10 cellular contexts compared by ENCODE assay signal in genomic region chr9:125125523-125125922, GRCh38. TPM values are rescaled to one million over a fixed set of nuclear protein-coding genes. Genes with fewer than 3 reads are reported as not detected.
DNase-seq lines count a peak whose midpoint lies in the region; ATAC-seq, FAIRE-seq and TF ChIP-seq lines count a peak whose summit lies in the region.
"Had no signal": no experiment of that assay in that cellular context is flagged by ENCODE, and none has a peak within 500 bp of the region (broad histone marks: within the 10 kb centered on the region; RNA-seq: fewer than 3 reads in every experiment).

No MANE protein-coding gene starts in this region.

- DNase-seq in CD8-positive, alpha-beta memory T cell = no peak
- DNase-seq in Peyer's patch (no peak), dorsolateral prefrontal cortex (no peak), sigmoid colon (no peak), urothelium cell line (ENCODE audit: low spot score) (no peak), NCI-H2227 treated with DMSO at 0.1 percent for 48 hours (lab: John Stamatoyannopoulos, UW) (no peak), NCI-H524 treated with DMSO at 0.1 percent for 48 hours (lab: John Stamatoyannopoulos, UW) (no peak)
- DNase-seq: NCI-H1105 treated with DMSO at 0.1 percent for 48 hours had no signal

- no peak for FAIRE-seq in urothelium cell line (lab: Jason Lieb, UNC)
- FAIRE-seq: TTC549 had no signal

- H3K27ac ChIP-seq in CD8-positive, alpha-beta memory T cell (ENCODE audit: low read depth, low read length) = no peak overlapping the region
- peak overlapping the region in 3 of 4 donors; percentile 12 to 40 (median 17) for H3K27ac ChIP-seq in Peyer's patch
- peak overlapping the region in 30 of 59 donors; percentile 2 to 78 (median 40) for H3K27ac ChIP-seq in dorsolateral prefrontal cortex
- peak overlapping the region; percentile 6 to 65 (median 60) for H3K27ac ChIP-seq in sigmoid colon

- intact Hi-C loops in dorsolateral prefrontal cortex (cut with DNase I) = no loop called here
- intact Hi-C loops in sigmoid colon (cut with DNase I) = no loop called here

- H3K9me3 ChIP-seq in CD8-positive, alpha-beta memory T cell (ENCODE audit: low read length) = no peaks in the 10 kb centered on the region
- no peaks in the 10 kb centered on the region for H3K9me3 ChIP-seq in Peyer's patch
- H3K9me3 ChIP-seq in sigmoid colon = no peaks in the 10 kb centered on the region

- TF ChIP-seq EP300 in sigmoid colon (IDR thresholded peaks at IDR 0.05) = no peak

- no peak overlapping the region for H3K4me3 ChIP-seq in CD8-positive, alpha-beta memory T cell (ENCODE audit: low read length)
- H3K4me3 ChIP-seq in Peyer's patch = no peak overlapping the region
- H3K4me3 ChIP-seq in dorsolateral prefrontal cortex = no peak overlapping the region
- H3K4me3 ChIP-seq in sigmoid colon = no peak overlapping the region

- H3K9me3 Mint-ChIP-seq in CD8-positive, alpha-beta memory T cell = peaks cover 0 to 2% (median 0%) of the 10 kb centered on the region in 5 donors

- TF ChIP-seq POLR2A in Peyer's patch (IDR thresholded peaks at IDR 0.05) = no peak
- TF ChIP-seq POLR2A in sigmoid colon (IDR thresholded peaks at IDR 0.05) = no peak

- CTCF ChIA-PET in CD8-positive, alpha-beta memory T cell (lab: Charles Lee) = interaction anchor here (0.5 to 3.8 kb wide), 4 partner anchors 11 to 351 kb away, joined by 3 to 21 read pairs (median 3); partner anchors contain the start of gene SCAI

- peak overlapping the region; percentile 87 to 100 (median 94) for H3K27ac Mint-ChIP-seq in CD8-positive, alpha-beta memory T cell

- peaks cover 0 to 3% (median 2%) of the 10 kb centered on the region in 3 donors for H3K36me3 Mint-ChIP-seq in CD8-positive, alpha-beta memory T cell

- no peaks in the 10 kb centered on the region for H3K36me3 ChIP-seq in CD8-positive, alpha-beta memory T cell (ENCODE audit: insufficient read depth, low read length)
- H3K36me3 ChIP-seq in Peyer's patch = no peaks in the 10 kb centered on the region
- H3K36me3 ChIP-seq in sigmoid colon = no peaks in the 10 kb centered on the region

- peaks cover 0 to 2% of the 10 kb centered on the region in 2 donors for H3K27me3 Mint-ChIP-seq in CD8-positive, alpha-beta memory T cell

- peaks cover 33% of the 10 kb centered on the region for H3K4me1 ChIP-seq in CD8-positive, alpha-beta memory T cell (ENCODE audit: insufficient read depth, low read length)
- H3K4me1 ChIP-seq in Peyer's patch = peaks cover 0 to 3% (median 0%) of the 10 kb centered on the region in 4 donors
- H3K4me1 ChIP-seq in sigmoid colon = peaks cover 0 to 22% (median 15%) of the 10 kb centered on the region in 4 donors

- no peaks in the 10 kb centered on the region for H3K27me3 ChIP-seq in CD8-positive, alpha-beta memory T cell (ENCODE audit: insufficient read depth, low read length, poor library complexity, severe bottlenecking)
- H3K27me3 ChIP-seq in Peyer's patch = no peaks in the 10 kb centered on the region
- no peaks in the 10 kb centered on the region for H3K27me3 ChIP-seq in dorsolateral prefrontal cortex
- no peaks in the 10 kb centered on the region for H3K27me3 ChIP-seq in sigmoid colon

- TF ChIP-seq CTCF in Peyer's patch (IDR thresholded peaks at IDR 0.05) (no peak), dorsolateral prefrontal cortex (IDR thresholded peaks at IDR 0.05 in 54 of 56, conservative IDR thresholded peaks at IDR 0.05 in 2 of 56; ENCODE audit: low read depth in 1 of 56, partially characterized antibody in 56 of 56) (no peak), sigmoid colon (IDR thresholded peaks at IDR 0.05) (no peak)

- H3K4me3 Mint-ChIP-seq in CD8-positive, alpha-beta memory T cell = peak overlapping the region in 3 of 7 donors; percentile 59 to 84 (median 84)

- WGBS in sigmoid colon, 2 donors = 75 to 83% methylated on average over 7 of the region's 7 CpGs

- POLR2A ChIA-PET in CD8-positive, alpha-beta memory T cell (lab: Charles Lee) = interaction anchor here (0.6 to 1.7 kb wide), 6 partner anchors 18 to 711 kb away, joined by 3 to 9 read pairs (median 4); partner anchors contain the start of genes HSPA5 and SCAI

- ATAC-seq in GM19463 (IDR thresholded peaks at IDR 0.05; ENCODE audit: unreplicated experiment) = no peak

- H3K4me1 Mint-ChIP-seq in CD8-positive, alpha-beta memory T cell = peaks cover 27 to 45% (median 39%) of the 10 kb centered on the region in 3 donors

RNA-seq across cellular contexts. Expression of gene SCAI, which starts 17.8 kb away (rescaled TPM):
- total RNA-seq in CD8-positive, alpha-beta memory T cell = 1 to 10 TPM; 8.3 to 8.5 TPM
- polyA plus RNA-seq in CD8-positive, alpha-beta memory T cell = 0.72 TPM
- total RNA-seq in Peyer's patch (10 to 100 TPM in 2 of 4 donors, 1 to 10 TPM in 2; 8.7 to 32.2 (median 11.7) TPM), dorsolateral prefrontal cortex (10 to 100 TPM; 19.8 to 73.6 (median 49.9) TPM), sigmoid colon (10 to 100 TPM in 2 of 4 donors, 1 to 10 TPM in 2; 5.4 to 15.8 (median 11.4) TPM)
- 1 to 10 TPM in 2 of 3 donors, under 1 TPM in 1; under 0.01 to 1.9 (median 1.4) TPM for polyA plus RNA-seq in sigmoid colon
